ENCODE assay signal across 29 cellular contexts in genomic region chr1:55826413-55827080, GRCh38.
DNase-seq lines count a peak whose midpoint lies in the region; FAIRE-seq and TF ChIP-seq lines count a peak whose summit lies in the region.
"Had no signal": no experiment of that assay in that cellular context is flagged by ENCODE, and none has a peak within 500 bp of the region (broad histone marks: within the 10 kb centered on the region; RNA-seq: fewer than 3 reads in every experiment).

No MANE protein-coding gene starts in this region.

- H3K4me1 Mint-ChIP-seq in activated naive CD4-positive, alpha-beta T cell treated with anti-CD3 and anti-CD28 coated beads, Interleukin-2, amount 10 ng/mL, durations not matched to agents 7 days and 5 days = no peaks in the 10 kb centered on the region
- H3K4me1 Mint-ChIP-seq: activated CD4-positive, alpha-beta T cell treated with anti-CD3 and anti-CD28 coated beads, Interleukin-2, amount 10 ng/mL, durations not matched to agents 24 days and 14 days; activated naive CD8-positive, alpha-beta T cell treated with anti-CD3 and anti-CD28 coated beads for 36 hours had no signal

- no peak overlapping the region for H2AFZ ChIP-seq in ACC112 (ENCODE audit: low read length, unreplicated experiment)

- H3K36me3 ChIP-seq in ACC112 (ENCODE audit: insufficient read depth, low read length) = no peaks in the 10 kb centered on the region
- H3K36me3 ChIP-seq in bronchial epithelial cell (ENCODE audit: control insufficient read depth, insufficient read depth, low read length) = no peaks in the 10 kb centered on the region
- H3K36me3 ChIP-seq: BLaER1, pancreas, right lobe of liver, tibial artery, WERI-Rb-1 had no signal

- peaks cover 23% of the 10 kb centered on the region for H3K4me1 ChIP-seq in ACC112 (ENCODE audit: control insufficient read depth, insufficient read depth, low read length, unreplicated experiment)
- H3K4me1 ChIP-seq: BLaER1, right lobe of liver, tibial artery had no signal

- no peak overlapping the region for H3K4me3 Mint-ChIP-seq in activated naive CD4-positive, alpha-beta T cell treated with anti-CD3 and anti-CD28 coated beads, Interleukin-2, amount 10 ng/mL, durations not matched to agents 7 days and 5 days
- H3K4me3 Mint-ChIP-seq: activated CD4-positive, alpha-beta T cell treated with anti-CD3 and anti-CD28 coated beads, Interleukin-2, amount 10 ng/mL, durations not matched to agents 24 days and 14 days; activated naive CD8-positive, alpha-beta T cell treated with anti-CD3 and anti-CD28 coated beads for 36 hours; activated T-helper 1 cell treated with anti-CD3 and anti-CD28 coated beads, Interleukin-12 subunit alpha, Interleukin-12 subunit beta, Interleukin-2, Interleukin-4 antibody, amounts not matched to agents 30 ng/mL and 10 ng/mL and 1 ng/mL, durations not matched to agents 14 hours and 24 hours and 36 hours; nephron; stimulated activated naive CD8-positive, alpha-beta T cell treated with anti-CD3 and anti-CD28 coated beads, Interleukin-15, Interleukin-2, amounts not matched to agents 100 ng/mL and 50 ng/mL, for 24 hours had no signal

- no peaks in the 10 kb centered on the region for H3K36me3 Mint-ChIP-seq in activated naive CD4-positive, alpha-beta T cell treated with anti-CD3 and anti-CD28 coated beads, Interleukin-2, amount 10 ng/mL, durations not matched to agents 7 days and 5 days
- H3K36me3 Mint-ChIP-seq: activated naive CD8-positive, alpha-beta T cell treated with anti-CD3 and anti-CD28 coated beads for 36 hours had no signal

- CTCF ChIA-PET in activated naive CD4-positive, alpha-beta T cell treated with anti-CD3 and anti-CD28 coated beads, Interleukin-2, amount 10 ng/mL, durations not matched to agents 7 days and 5 days (lab: Charles Lee) = no interaction called here

- H3K27ac ChIP-seq in ACC112 (ENCODE audit: low read depth, low read length) = peak overlapping the region; percentile 45
- H3K27ac ChIP-seq: BLaER1, HL-60, pancreas, right lobe of liver, RWPE1, SK-N-MC, tibial artery, WERI-Rb-1 had no signal

- DNase-seq in M059J (ENCODE audit: low read depth) (peak; percentile 36), bronchial epithelial cell (ENCODE audit: low read depth) (no peak), left kidney (ENCODE audit: low read depth, low spot score) (peak; percentile 54), pons (ENCODE audit: low spot score) (no peak), NCI-H524 (lab: John Stamatoyannopoulos, UW) (no peak), lower leg skin (ENCODE audit: low spot score in 2 of 2) (no peak)
- DNase-seq in activated naive CD4-positive, alpha-beta T cell treated with anti-CD3 and anti-CD28 coated beads, Interleukin-2, amount 10 ng/mL, durations not matched to agents 7 days and 5 days = no peak
- DNase-seq: activated CD4-positive, alpha-beta T cell treated with anti-CD3 and anti-CD28 coated beads, Interleukin-2, amount 10 ng/mL, durations not matched to agents 24 days and 14 days; activated naive CD8-positive, alpha-beta T cell treated with anti-CD3 and anti-CD28 coated beads for 36 hours; cerebellar nuclear complex; H7; Kasumi-1; left ventricle myocardium superior; NCI-H1048; NCI-H1694 treated with DMSO at 0.1 percent for 48 hours; NCI-H748 treated with DMSO at 0.1 percent for 48 hours; pancreas; right lobe of liver; tibial artery; WERI-Rb-1 had no signal

- H3K27ac Mint-ChIP-seq in activated naive CD4-positive, alpha-beta T cell treated with anti-CD3 and anti-CD28 coated beads, Interleukin-2, amount 10 ng/mL, durations not matched to agents 7 days and 5 days = no peak overlapping the region
- H3K27ac Mint-ChIP-seq: activated CD4-positive, alpha-beta T cell treated with anti-CD3 and anti-CD28 coated beads, Interleukin-2, amount 10 ng/mL, durations not matched to agents 24 days and 14 days; activated naive CD8-positive, alpha-beta T cell treated with anti-CD3 and anti-CD28 coated beads for 36 hours; activated T-helper 1 cell treated with anti-CD3 and anti-CD28 coated beads, Interleukin-12 subunit alpha, Interleukin-12 subunit beta, Interleukin-2, Interleukin-4 antibody, amounts not matched to agents 30 ng/mL and 10 ng/mL and 1 ng/mL, durations not matched to agents 14 hours and 24 hours and 36 hours; stimulated activated naive CD8-positive, alpha-beta T cell treated with anti-CD3 and anti-CD28 coated beads, Interleukin-15, Interleukin-2, amounts not matched to agents 100 ng/mL and 50 ng/mL, for 24 hours had no signal

- WGBS in lower leg skin, 2 donors = 40 to 56% methylated on average over 4 of the region's 4 CpGs

- H3K27me3 Mint-ChIP-seq in activated naive CD4-positive, alpha-beta T cell treated with anti-CD3 and anti-CD28 coated beads, Interleukin-2, amount 10 ng/mL, durations not matched to agents 7 days and 5 days = no peaks in the 10 kb centered on the region
- H3K27me3 Mint-ChIP-seq: activated CD4-positive, alpha-beta T cell treated with anti-CD3 and anti-CD28 coated beads, Interleukin-2, amount 10 ng/mL, durations not matched to agents 24 days and 14 days had no signal

- FAIRE-seq in bronchial epithelial cell (lab: Jason Lieb, UNC) = peak; percentile 47
- FAIRE-seq: GM12892, pancreas had no signal

- TF ChIP-seq CTCF in bronchial epithelial cell (IDR thresholded peaks at IDR 0.05; ENCODE audit: insufficient read depth, low read length, severe bottlenecking) (no peak), lower leg skin (IDR thresholded peaks at IDR 0.05) (no peak)

- no peak overlapping the region for H3K4me3 ChIP-seq in ACC112 (ENCODE audit: low read depth, low read length)
- no peak overlapping the region for H3K4me3 ChIP-seq in bronchial epithelial cell (ENCODE audit: low read depth, low read length)
- no peak overlapping the region for H3K4me3 ChIP-seq in lower leg skin (ENCODE audit: low read depth, poor library complexity, severe bottlenecking)
- H3K4me3 ChIP-seq: BLaER1, pancreas, right lobe of liver, SK-N-MC, tibial artery had no signal

- H3K79me2 ChIP-seq in ACC112 (ENCODE audit: control insufficient read depth, insufficient read depth, low read length, unreplicated experiment) = no peaks in the 10 kb centered on the region

- H3K27me3 ChIP-seq in ACC112 (ENCODE audit: insufficient read depth, low read length) (no peaks in the 10 kb centered on the region), bronchial epithelial cell (ENCODE audit: control insufficient read depth, insufficient read depth, low read length) (peaks cover 2% of the 10 kb centered on the region)
- H3K27me3 ChIP-seq: BLaER1, pancreas, right lobe of liver, tibial artery had no signal

- intact Hi-C loops in lower leg skin (cut with DNase I; ENCODE audit: low total_unique reads) = no loop called here

- H3K9me3 Mint-ChIP-seq in activated naive CD4-positive, alpha-beta T cell treated with anti-CD3 and anti-CD28 coated beads, Interleukin-2, amount 10 ng/mL, durations not matched to agents 7 days and 5 days = no peaks in the 10 kb centered on the region
- H3K9me3 Mint-ChIP-seq: activated CD4-positive, alpha-beta T cell treated with anti-CD3 and anti-CD28 coated beads, Interleukin-2, amount 10 ng/mL, durations not matched to agents 24 days and 14 days; activated naive CD8-positive, alpha-beta T cell treated with anti-CD3 and anti-CD28 coated beads for 36 hours; activated T-helper 1 cell treated with anti-CD3 and anti-CD28 coated beads, Interleukin-12 subunit alpha, Interleukin-12 subunit beta, Interleukin-2, Interleukin-4 antibody, amounts not matched to agents 30 ng/mL and 10 ng/mL and 1 ng/mL, durations not matched to agents 14 hours and 24 hours and 36 hours; stimulated activated naive CD8-positive, alpha-beta T cell treated with anti-CD3 and anti-CD28 coated beads, Interleukin-15, Interleukin-2, amounts not matched to agents 100 ng/mL and 50 ng/mL, for 24 hours had no signal

- TF ChIP-seq POLR2A in lower leg skin (IDR thresholded peaks at IDR 0.05) = no peak

Comparison
In these comparisons a context has a peak if more than half of its experiments do, and no peak if none do; other contexts are left out.
1. DNase-seq: peak in M059J (single experiment) and left kidney (single experiment); none in bronchial epithelial cell (single experiment), pons (single experiment), activated naive CD4-positive, alpha-beta T cell treated with anti-CD3 and anti-CD28 coated beads, Interleukin-2, amount 10 ng/mL, durations not matched to agents 7 days and 5 days (single experiment), NCI-H524 (0 of 2) and lower leg skin (0 of 2).